In the genomic region with DNA sequence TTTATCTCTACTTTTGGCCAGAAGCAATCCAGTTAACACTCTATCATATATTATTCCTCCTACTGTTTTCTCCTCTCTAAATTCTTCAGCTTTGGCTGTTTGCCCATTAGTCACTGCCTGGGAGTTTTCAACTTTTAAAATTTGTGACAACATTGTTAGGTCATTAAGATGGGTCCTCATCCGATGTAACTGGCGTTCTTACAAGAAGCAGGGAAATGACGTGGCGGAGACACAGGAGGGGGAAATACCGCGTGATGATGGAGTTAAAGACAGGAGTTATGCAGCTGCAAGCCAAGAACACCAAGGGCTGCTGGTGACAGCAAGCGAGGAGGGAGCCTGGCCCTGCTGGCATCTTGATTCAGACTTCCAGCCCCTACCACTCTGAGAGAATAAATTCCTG, we compare ENCODE assay signal across 9 cellular contexts. TPM values are rescaled to one million over a fixed set of nuclear protein-coding genes. Genes with fewer than 3 reads are reported as not detected.
DNase-seq lines count a peak whose midpoint lies in the region; ATAC-seq and TF ChIP-seq lines count a peak whose summit lies in the region.
"Had no signal": no experiment of that assay in that cellular context is flagged by ENCODE, and none has a peak within 500 bp of the region (broad histone marks: within the 10 kb centered on the region; RNA-seq: fewer than 3 reads in every experiment).

No MANE protein-coding gene starts in this region.

- H3K27me3 ChIP-seq in uterus = no peaks in the 10 kb centered on the region
- H3K27me3 ChIP-seq: pancreas had no signal

- TF ChIP-seq CTCF in uterus (IDR thresholded peaks at IDR 0.05) = no peak

- H3K4me1 ChIP-seq in uterus = no peaks in the 10 kb centered on the region
- H3K4me1 ChIP-seq: pancreas had no signal

- DNase-seq in fibroblast of peridontal ligament (ENCODE audit: extremely low read depth) (peak; percentile 3), SIG-M5 (lab: John Stamatoyannopoulos, UW) (no peak), germinal center (ENCODE audit: low spot score) (no peak), 8988T (no peak), uterus (no peak)
- DNase-seq: pancreas had no signal

- H3K27ac ChIP-seq in uterus = no peak overlapping the region
- H3K27ac ChIP-seq: pancreas had no signal

- intact Hi-C loops in uterus (cut with DNase I; ENCODE audit: low total_unique reads) = no loop called here

- ATAC-seq in GM18870 (IDR thresholded peaks at IDR 0.05; ENCODE audit: unreplicated experiment) = peak; percentile 8
- peak; percentile 40 for ATAC-seq in GM21717 (IDR thresholded peaks at IDR 0.05; ENCODE audit: unreplicated experiment)
- peak; percentile 45 for ATAC-seq in HG03520 (IDR thresholded peaks at IDR 0.05; ENCODE audit: unreplicated experiment)
- ATAC-seq: pancreas had no signal

- TF ChIP-seq POLR2A in uterus (IDR thresholded peaks at IDR 0.05) = no peak

- H3K36me3 ChIP-seq in uterus = no peaks in the 10 kb centered on the region
- H3K36me3 ChIP-seq: pancreas had no signal

- H3K9me3 ChIP-seq in uterus = no peaks in the 10 kb centered on the region
- H3K9me3 ChIP-seq: pancreas had no signal

- no peak overlapping the region for H3K4me3 ChIP-seq in uterus
- H3K4me3 ChIP-seq: pancreas had no signal

RNA-seq across cellular contexts. Expression of a gene that starts 34.8 kb away (rescaled TPM):
- total RNA-seq in uterus = not detected
- total RNA-seq: pancreas had no signal

RNA-seq across cellular contexts. Expression of a gene that starts 59.9 kb away (rescaled TPM):
- total RNA-seq in uterus = not detected
- total RNA-seq: pancreas had no signal
